9 cellular contexts compared by ENCODE assay signal in the genomic region with DNA sequence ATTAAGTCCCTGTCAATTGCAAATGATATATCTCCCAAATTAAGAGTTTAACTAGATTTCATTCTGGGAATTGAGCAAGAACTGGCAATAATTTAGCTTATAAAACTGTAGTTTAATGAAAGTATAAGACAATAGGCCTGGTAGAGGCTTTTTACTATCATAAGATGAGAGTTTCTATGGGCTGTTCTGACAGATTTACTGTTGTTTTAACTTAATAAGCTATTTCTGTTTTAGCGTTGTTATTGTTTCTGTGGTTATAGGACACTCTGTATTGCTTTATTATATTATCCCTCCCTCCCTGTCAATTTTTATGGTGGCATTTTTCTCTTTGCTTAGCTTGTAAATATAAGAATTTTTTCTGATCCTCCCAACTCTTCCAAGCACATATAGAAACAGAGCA.
"Had no signal": no experiment of that assay in that cellular context is flagged by ENCODE, and none has a peak within 500 bp of the region (broad histone marks: within the 10 kb centered on the region; RNA-seq: fewer than 3 reads in every experiment).

No MANE protein-coding gene starts in this region.

- H3K27ac ChIP-seq: HL-60, KMS-11 had no signal

- FAIRE-seq: H1, H54, HepG2 had no signal

- H3K4me2 ChIP-seq: GM23338, KMS-11 had no signal

- H3K9ac ChIP-seq: KMS-11 had no signal

- DNase-seq: H9, HCEC 1CT, KBM-7 had no signal

- H3K4me3 ChIP-seq: GM23338 had no signal

- H2AFZ ChIP-seq: GM23338 had no signal

- ATAC-seq: GM23338, HepG2 had no signal
